Comparison of ENCODE assay signal across 13 cellular contexts in the genomic region with DNA sequence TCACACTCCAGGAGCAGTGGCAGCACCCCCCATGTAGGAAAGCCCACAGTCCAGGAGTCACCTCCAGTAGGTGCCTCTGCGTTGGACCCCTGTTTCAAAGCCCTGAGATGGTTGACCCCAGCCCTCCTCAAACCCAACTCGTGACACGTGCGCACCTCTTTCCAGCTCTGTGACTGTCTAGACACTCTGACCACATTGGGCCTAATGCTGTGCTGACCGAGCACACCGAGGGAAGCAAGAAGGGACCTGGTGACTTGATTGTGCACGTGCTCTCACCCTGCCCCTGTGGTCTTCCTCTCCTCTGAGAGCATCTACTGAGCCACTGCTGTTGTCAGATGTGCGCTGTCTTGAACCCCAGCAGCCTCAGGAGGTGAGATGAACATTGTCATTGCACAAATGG. TPM values are rescaled to one million over a fixed set of nuclear protein-coding genes. Genes with fewer than 3 reads are reported as not detected.
DNase-seq lines count a peak whose midpoint lies in the region; ATAC-seq and TF ChIP-seq lines count a peak whose summit lies in the region.
"Had no signal": no experiment of that assay in that cellular context is flagged by ENCODE, and none has a peak within 500 bp of the region (broad histone marks: within the 10 kb centered on the region; RNA-seq: fewer than 3 reads in every experiment).

No MANE protein-coding gene starts in this region.

- H3K27me3 ChIP-seq in Karpas-422 (ENCODE audit: low read length): no peaks in the 10 kb centered on the region
- H3K27me3 ChIP-seq in neutrophil: no peaks in the 10 kb centered on the region
- H3K27me3 ChIP-seq: body of pancreas, foreskin keratinocyte, pancreas had no signal

- H3K36me3 ChIP-seq in Karpas-422 (ENCODE audit: insufficient read depth, low read length) (no peaks in the 10 kb centered on the region), neutrophil (no peaks in the 10 kb centered on the region)
- H3K36me3 ChIP-seq: pancreas had no signal

- TF ChIP-seq CTCF in neutrophil (IDR thresholded peaks at IDR 0.05): no peak
- TF ChIP-seq CTCF in Calu3 (IDR thresholded peaks at IDR 0.05; ENCODE audit: unreplicated experiment): no peak

- H3K4me1 ChIP-seq in Karpas-422 (ENCODE audit: low read length) (peaks cover 86% of the 10 kb centered on the region), neutrophil (ENCODE audit: control insufficient read depth in 1 of 2, insufficient read depth in 1 of 2, low read depth in 1 of 2, low read length in 1 of 2) (peaks cover 25 to 35% of the 10 kb centered on the region in 2 experiments)

- peaks cover 68% of the 10 kb centered on the region for H3K4me1 Mint-ChIP-seq in activated CD4-positive, alpha-beta T cell treated with anti-CD3 and anti-CD28 coated beads, Interleukin-2, amount 10 ng/mL, durations not matched to agents 7 days and 5 days
- no peaks in the 10 kb centered on the region for H3K4me1 Mint-ChIP-seq in Calu3 (ENCODE audit: low read depth, unreplicated experiment)

- H3K27me3 Mint-ChIP-seq in activated CD4-positive, alpha-beta T cell treated with anti-CD3 and anti-CD28 coated beads, Interleukin-2, amount 10 ng/mL, durations not matched to agents 7 days and 5 days: no peaks in the 10 kb centered on the region
- H3K27me3 Mint-ChIP-seq in Calu3 (ENCODE audit: unreplicated experiment): no peaks in the 10 kb centered on the region

- H3K9me2 ChIP-seq in Karpas-422 (replicated peaks; ENCODE audit: insufficient read depth, low read length): no peaks in the 10 kb centered on the region

- BruUV-seq in Calu3 (replicated peaks; lab: Mats Ljungman, UMichigan): no TSS peak

- peak overlapping the region; percentile 91 for H3K27ac Mint-ChIP-seq in activated CD4-positive, alpha-beta T cell treated with anti-CD3 and anti-CD28 coated beads, Interleukin-2, amount 10 ng/mL, durations not matched to agents 7 days and 5 days
- peak overlapping the region; percentile 68 to 73 for H3K27ac Mint-ChIP-seq in activated naive CD4-positive, alpha-beta T cell treated with anti-CD3 and anti-CD28 coated beads, Interleukin-2, amount 50 U/mL, for 72 hours
- H3K27ac Mint-ChIP-seq in Calu3 (ENCODE audit: unreplicated experiment): no peak overlapping the region

- no peaks in the 10 kb centered on the region for H3K9me3 Mint-ChIP-seq in activated CD4-positive, alpha-beta T cell treated with anti-CD3 and anti-CD28 coated beads, Interleukin-2, amount 10 ng/mL, durations not matched to agents 7 days and 5 days
- no peaks in the 10 kb centered on the region for H3K9me3 Mint-ChIP-seq in activated naive CD4-positive, alpha-beta T cell treated with anti-CD3 and anti-CD28 coated beads, Interleukin-2, amount 50 U/mL, for 72 hours
- no peaks in the 10 kb centered on the region for H3K9me3 Mint-ChIP-seq in Calu3 (ENCODE audit: low read depth, unreplicated experiment)

- H3K9me3 ChIP-seq in Karpas-422 (ENCODE audit: low read length) (no peaks in the 10 kb centered on the region), neutrophil (no peaks in the 10 kb centered on the region)
- H3K9me3 ChIP-seq: body of pancreas, pancreas had no signal

- intact Hi-C loops in Calu3 (cut with micrococcal nuclease; ENCODE audit: unreplicated experiment): no loop called here

- POLR2A ChIA-PET in activated CD4-positive, alpha-beta T cell treated with anti-CD3 and anti-CD28 coated beads, Interleukin-2, amount 10 ng/mL, durations not matched to agents 7 days and 5 days (lab: Charles Lee): no interaction called here

- H4K20me1 ChIP-seq in Karpas-422 (ENCODE audit: insufficient read depth, low read depth, low read length): peaks cover 77% of the 10 kb centered on the region

- H2AFZ ChIP-seq in Karpas-422 (ENCODE audit: low read length): no peak overlapping the region

- CTCF ChIA-PET in activated CD4-positive, alpha-beta T cell treated with anti-CD3 and anti-CD28 coated beads, Interleukin-2, amount 10 ng/mL, durations not matched to agents 7 days and 5 days (lab: Charles Lee): no interaction called here
- CTCF ChIA-PET in Calu3 (lab: Charles Lee): no interaction called here

- H3K4me3 ChIP-seq in Karpas-422 (ENCODE audit: low read length) (no peak overlapping the region), neutrophil (ENCODE audit: low read depth in 1 of 2, low read length in 1 of 2) (no peak overlapping the region)
- H3K4me3 ChIP-seq: body of pancreas, pancreas had no signal

- H3K4me2 ChIP-seq in Karpas-422 (ENCODE audit: low read depth, low read length, poor library complexity, severe bottlenecking): peak overlapping the region; percentile 34

- peak overlapping the region; percentile 65 for H3K4me3 Mint-ChIP-seq in activated CD4-positive, alpha-beta T cell treated with anti-CD3 and anti-CD28 coated beads, Interleukin-2, amount 10 ng/mL, durations not matched to agents 7 days and 5 days
- H3K4me3 Mint-ChIP-seq in Calu3 (ENCODE audit: low read depth, unreplicated experiment): no peak overlapping the region

- H3K36me3 Mint-ChIP-seq in activated CD4-positive, alpha-beta T cell treated with anti-CD3 and anti-CD28 coated beads, Interleukin-2, amount 10 ng/mL, durations not matched to agents 7 days and 5 days (ENCODE audit: low read depth): peaks cover 5% of the 10 kb centered on the region
- H3K36me3 Mint-ChIP-seq in activated naive CD4-positive, alpha-beta T cell treated with anti-CD3 and anti-CD28 coated beads, Interleukin-2, amount 50 U/mL, for 72 hours: no peaks in the 10 kb centered on the region
- H3K36me3 Mint-ChIP-seq in Calu3 (ENCODE audit: insufficient read depth, unreplicated experiment): no peaks in the 10 kb centered on the region

- no peak for ATAC-seq in activated naive CD4-positive, alpha-beta T cell treated with anti-CD3 and anti-CD28 coated beads, Interleukin-2, amount 50 U/mL, for 72 hours
- ATAC-seq: body of pancreas, foreskin keratinocyte had no signal

- peaks cover 96% of the 10 kb centered on the region for H3K79me2 ChIP-seq in Karpas-422 (ENCODE audit: low read length)

- no peak for DNase-seq in activated CD4-positive, alpha-beta T cell treated with anti-CD3 and anti-CD28 coated beads, Interleukin-2, amount 10 ng/mL, durations not matched to agents 7 days and 5 days
- no peak for DNase-seq in activated CD4-positive, alpha-beta T cell treated with anti-CD3 and anti-CD28 coated beads for 4 hours
- no peak for DNase-seq in Karpas-422
- DNase-seq in activated naive CD4-positive, alpha-beta T cell treated with anti-CD3 and anti-CD28 coated beads, Interleukin-2, amount 50 U/mL, for 72 hours (ENCODE audit: low spot score in 2 of 2): no peak
- no peak for DNase-seq in Calu3
- no peak for DNase-seq in NCI-H2196 treated with DMSO at 0.1 percent for 48 hours (lab: John Stamatoyannopoulos, UW; ENCODE audit: unreplicated experiment)
- no peak for DNase-seq in H4 (ENCODE audit: low spot score)
- DNase-seq: body of pancreas, foreskin keratinocyte, NCI-H1436 treated with DMSO at 0.1 percent for 48 hours, NCI-H526 treated with DMSO at 0.1 percent for 48 hours had no signal

- peak overlapping the region; percentile 22; the same call in 1 of the 2 replicates for H3K9ac ChIP-seq in Karpas-422 (ENCODE audit: low read length)

- peak overlapping the region; percentile 98 for H3K27ac ChIP-seq in Karpas-422 (ENCODE audit: low read length)
- H3K27ac ChIP-seq in neutrophil: peak overlapping the region; percentile 59
- H3K27ac ChIP-seq: body of pancreas, foreskin keratinocyte, pancreas had no signal

RNA-seq across cellular contexts. Expression of gene SLC35E1, which starts 22.9 kb away (rescaled TPM):
- 10 to 100 TPM; 40.6 to 43.1 TPM for total RNA-seq in activated CD4-positive, alpha-beta T cell treated with anti-CD3 and anti-CD28 coated beads, Interleukin-2, amount 10 ng/mL, durations not matched to agents 7 days and 5 days
- total RNA-seq in Karpas-422 (2014; rRNA removed; shearing (Covaris generic); ENCODE audit: low replicate concordance): 33.5 and 39.4 TPM in 2 replicates
- total RNA-seq in activated naive CD4-positive, alpha-beta T cell treated with anti-CD3 and anti-CD28 coated beads, Interleukin-2, amount 50 U/mL, for 72 hours: 10 to 100 TPM; 39.5 to 58.2 TPM
- total RNA-seq in Calu3 (2022): 41.6 and 46.4 TPM in 2 replicates
- 19.6 and 29.6 TPM in 2 replicates for total RNA-seq in H4 (2014; rRNA removed; shearing (Covaris generic))

RNA-seq across cellular contexts. Expression of gene MED26, which starts 32.9 kb away (rescaled TPM):
- 10 to 100 TPM; 14.6 to 15.6 TPM for total RNA-seq in activated CD4-positive, alpha-beta T cell treated with anti-CD3 and anti-CD28 coated beads, Interleukin-2, amount 10 ng/mL, durations not matched to agents 7 days and 5 days
- 15.0 and 23.7 TPM in 2 replicates for total RNA-seq in Karpas-422 (2014; rRNA removed; shearing (Covaris generic); ENCODE audit: low replicate concordance)
- 10 to 100 TPM; 24.1 TPM for total RNA-seq in activated naive CD4-positive, alpha-beta T cell treated with anti-CD3 and anti-CD28 coated beads, Interleukin-2, amount 50 U/mL, for 72 hours
- total RNA-seq in Calu3 (2022): 9.0 and 9.6 TPM in 2 replicates
- 4.2 and 4.8 TPM in 2 replicates for total RNA-seq in H4 (2014; rRNA removed; shearing (Covaris generic))

RNA-seq across cellular contexts. Expression of gene CHERP, which starts 52.9 kb away (rescaled TPM):
- total RNA-seq in activated CD4-positive, alpha-beta T cell treated with anti-CD3 and anti-CD28 coated beads, Interleukin-2, amount 10 ng/mL, durations not matched to agents 7 days and 5 days: 10 to 100 TPM; 57.9 to 62.2 TPM
- total RNA-seq in Karpas-422 (2014; rRNA removed; shearing (Covaris generic); ENCODE audit: low replicate concordance): 5.9 and 14.9 TPM in 2 replicates
- total RNA-seq in activated naive CD4-positive, alpha-beta T cell treated with anti-CD3 and anti-CD28 coated beads, Interleukin-2, amount 50 U/mL, for 72 hours: 100 to 1,000 TPM in 1 of 2 donors, 10 to 100 TPM in 1; 54.9 to 117 TPM
- 49.3 and 49.8 TPM in 2 replicates for total RNA-seq in Calu3 (2022)
- 2.2 and 4.1 TPM in 2 replicates for total RNA-seq in H4 (2014; rRNA removed; shearing (Covaris generic))
